In genomic region chr7:150716368-150716767, GRCh38 we compare ENCODE assay signal across 8 cellular contexts. TPM values are rescaled to one million over a fixed set of nuclear protein-coding genes. Genes with fewer than 3 reads are reported as not detected.
DNase-seq lines count a peak whose midpoint lies in the region; ATAC-seq and TF ChIP-seq lines count a peak whose summit lies in the region.

Gene GIMAP1 (plus strand): TSS chr7:150716613. CDS start chr7:150719048, 2,435 bp downstream.

- H3K4me3 ChIP-seq in CD4-positive, CD25-positive, alpha-beta regulatory T cell (ENCODE audit: low read depth, low read length) = peak within 1 kb of the TSS; percentile 97
- H3K4me3 ChIP-seq in suprapubic skin (peak within 1 kb of the TSS; percentile 46), smooth muscle cell (no peak within 1 kb of the TSS)

- no peaks in the 10 kb centered on the region for H3F3A ChIP-seq in smooth muscle cell (ENCODE audit: low read depth)

- H3K4me1 ChIP-seq in CD4-positive, CD25-positive, alpha-beta regulatory T cell (ENCODE audit: control insufficient read depth, insufficient read depth, low read length, poor library complexity, severe bottlenecking) = peaks cover 59% of the 10 kb centered on the region
- H3K4me1 ChIP-seq in suprapubic skin (no peaks in the 10 kb centered on the region), smooth muscle cell (ENCODE audit: low read depth) (no peaks in the 10 kb centered on the region)

- H3K36me3 ChIP-seq in CD4-positive, CD25-positive, alpha-beta regulatory T cell (ENCODE audit: control insufficient read depth, insufficient read depth, low read length) = peaks cover 31% of the 10 kb centered on the region
- H3K36me3 ChIP-seq in suprapubic skin = peaks cover 10% of the 10 kb centered on the region
- H3K36me3 ChIP-seq in smooth muscle cell (ENCODE audit: low read depth) = no peaks in the 10 kb centered on the region

- WGBS in suprapubic skin = 41% methylated on average over 5 of the region's 5 CpGs
- WGBS in smooth muscle cell (ENCODE audit: low lambda C conversion rate) = 66% methylated on average over 5 of the region's 5 CpGs

- no peak within 1 kb of the TSS for H3K9ac ChIP-seq in smooth muscle cell (ENCODE audit: low read depth)

- H3K27me3 ChIP-seq in CD4-positive, CD25-positive, alpha-beta regulatory T cell (ENCODE audit: control insufficient read depth, insufficient read depth, low read length) = no peaks in the 10 kb centered on the region
- H3K27me3 ChIP-seq in suprapubic skin (no peaks in the 10 kb centered on the region), smooth muscle cell (ENCODE audit: low read depth) (no peaks in the 10 kb centered on the region)

- peak within 1 kb of the TSS; percentile 95 to 99 (median 97) for H3K27ac Mint-ChIP-seq in CD4-positive, CD25-positive, alpha-beta regulatory T cell

- peak; percentile 15 to 85 (median 67) for DNase-seq in CD4-positive, CD25-positive, alpha-beta regulatory T cell
- peak; percentile 58 for DNase-seq in activated T-cell treated with anti-CD3 and anti-CD28 coated beads for 24 hours (ENCODE audit: low read depth)
- DNase-seq in islet precursor cell = peak; percentile 22
- DNase-seq in suprapubic skin (ENCODE audit: low spot score in 2 of 2) = no peak
- DNase-seq in NCI-H2196 (lab: John Stamatoyannopoulos, UW; ENCODE audit: unreplicated experiment) = no peak
- DNase-seq in smooth muscle cell (lab: John Stamatoyannopoulos, UW; ENCODE audit: unreplicated experiment) = no peak

- H3K4me3 Mint-ChIP-seq in CD4-positive, CD25-positive, alpha-beta regulatory T cell = peak within 1 kb of the TSS; percentile 99 to 100 (median 100)

- no peak for TF ChIP-seq EP300 in suprapubic skin (IDR thresholded peaks at IDR 0.05)

- H3K27ac ChIP-seq in CD4-positive, CD25-positive, alpha-beta regulatory T cell (ENCODE audit: insufficient read depth, low read length, poor library complexity, severe bottlenecking) = peak within 1 kb of the TSS; percentile 73
- H3K27ac ChIP-seq in suprapubic skin (peak within 1 kb of the TSS; percentile 59), smooth muscle cell (ENCODE audit: low read depth) (no peak within 1 kb of the TSS)

- TF ChIP-seq CTCF in suprapubic skin (IDR thresholded peaks at IDR 0.05) (no peak), smooth muscle cell (IDR thresholded peaks at IDR 0.05; ENCODE audit: borderline replicate concordance, insufficient read depth, poor library complexity, severe bottlenecking) (no peak)

- H3K27me3 Mint-ChIP-seq in CD4-positive, CD25-positive, alpha-beta regulatory T cell = no peaks in the 10 kb centered on the region

- peaks cover 44% of the 10 kb centered on the region for H3K36me3 Mint-ChIP-seq in CD4-positive, CD25-positive, alpha-beta regulatory T cell

- H4K20me1 ChIP-seq in smooth muscle cell (ENCODE audit: low read depth) = no peaks in the 10 kb centered on the region

- H3K9me3 ChIP-seq in CD4-positive, CD25-positive, alpha-beta regulatory T cell (ENCODE audit: control insufficient read depth in 2 of 2, low read length in 2 of 2) = peaks cover 0 to 8% of the 10 kb centered on the region in 2 experiments
- H3K9me3 ChIP-seq in suprapubic skin (peaks cover 14% of the 10 kb centered on the region), smooth muscle cell (replicated peaks; ENCODE audit: low read depth) (no peaks in the 10 kb centered on the region)

- no peak within 1 kb of the TSS for H2AFZ ChIP-seq in smooth muscle cell (ENCODE audit: low read depth)

- peaks cover 0 to 29% (median 6%) of the 10 kb centered on the region in 7 donors for H3K9me3 Mint-ChIP-seq in CD4-positive, CD25-positive, alpha-beta regulatory T cell

- TF ChIP-seq POLR2A in suprapubic skin (IDR thresholded peaks at IDR 0.05) = no peak

- H3K4me1 Mint-ChIP-seq in CD4-positive, CD25-positive, alpha-beta regulatory T cell = peaks cover 15 to 72% (median 54%) of the 10 kb centered on the region in 4 donors

- ATAC-seq in CD4-positive, CD25-positive, alpha-beta regulatory T cell (ENCODE audit: low read depth in 2 of 2) = peak; percentile 82 to 84
- peak; percentile 47 for ATAC-seq in HG03432 (IDR thresholded peaks at IDR 0.05; ENCODE audit: unreplicated experiment)
- ATAC-seq in HG03378 (IDR thresholded peaks at IDR 0.05; ENCODE audit: unreplicated experiment) = no peak

- H3K4me2 ChIP-seq in smooth muscle cell = no peak within 1 kb of the TSS

- no peaks in the 10 kb centered on the region for H3K79me2 ChIP-seq in smooth muscle cell (ENCODE audit: low read depth)

RNA-seq across cellular contexts. Expression of gene GIMAP1, which starts in this region (rescaled TPM):
- 17.1 TPM for total RNA-seq in CD4-positive, CD25-positive, alpha-beta regulatory T cell
- polyA plus RNA-seq in CD4-positive, CD25-positive, alpha-beta regulatory T cell = 10 to 100 TPM; 48.4 to 90.0 (median 64.6) TPM
- total RNA-seq in suprapubic skin = 1 to 10 TPM in 3 of 4 donors, under 1 TPM in 1; 0.38 to 3.9 (median 2.2) TPM
- total RNA-seq in smooth muscle cell = not detected in 2 replicates
- not detected in 2 replicates for polyA plus RNA-seq in smooth muscle cell

Comparison
In these comparisons a context has a peak if more than half of its experiments do, and no peak if none do; other contexts are left out.
1. RNA of gene GIMAP1 (polyA plus RNA-seq): 48.4 to 90.0 TPM in CD4-positive, CD25-positive, alpha-beta regulatory T cell; not detected in smooth muscle cell; every median in the first group is over 10 times any median in the second.
2. DNase-seq: peak in CD4-positive, CD25-positive, alpha-beta regulatory T cell (3 of 3), activated T-cell treated with anti-CD3 and anti-CD28 coated beads for 24 hours (single experiment) and islet precursor cell (single experiment); none in suprapubic skin (0 of 2), NCI-H2196 (single experiment) and smooth muscle cell (single experiment).